In genomic region chr7:135233570-135233969, GRCh38 we compare ENCODE assay signal across 1 cellular context.
TF ChIP-seq lines count a peak whose summit lies in the region.

A gene with protein sequence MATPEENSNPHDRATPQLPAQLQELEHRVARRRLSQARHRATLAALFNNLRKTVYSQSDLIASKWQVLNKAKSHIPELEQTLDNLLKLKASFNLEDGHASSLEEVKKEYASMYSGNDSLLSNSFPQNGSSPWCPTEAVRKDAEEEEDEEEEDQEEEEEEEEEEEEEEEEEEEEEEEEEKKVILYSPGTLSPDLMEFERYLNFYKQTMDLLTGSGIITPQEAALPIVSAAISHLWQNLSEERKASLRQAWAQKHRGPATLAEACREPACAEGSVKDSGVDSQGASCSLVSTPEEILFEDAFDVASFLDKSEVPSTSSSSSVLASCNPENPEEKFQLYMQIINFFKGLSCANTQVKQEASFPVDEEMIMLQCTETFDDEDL (plus strand): TSS chr7:135233838. CDS start chr7:135240525, 6,687 bp downstream.

TF ChIP-seq in K562, 482 proteins besides CTCF, POLR2A, EP300 and RAD21 (continued from another document):
- TF ChIP-seq, protein P1, sequence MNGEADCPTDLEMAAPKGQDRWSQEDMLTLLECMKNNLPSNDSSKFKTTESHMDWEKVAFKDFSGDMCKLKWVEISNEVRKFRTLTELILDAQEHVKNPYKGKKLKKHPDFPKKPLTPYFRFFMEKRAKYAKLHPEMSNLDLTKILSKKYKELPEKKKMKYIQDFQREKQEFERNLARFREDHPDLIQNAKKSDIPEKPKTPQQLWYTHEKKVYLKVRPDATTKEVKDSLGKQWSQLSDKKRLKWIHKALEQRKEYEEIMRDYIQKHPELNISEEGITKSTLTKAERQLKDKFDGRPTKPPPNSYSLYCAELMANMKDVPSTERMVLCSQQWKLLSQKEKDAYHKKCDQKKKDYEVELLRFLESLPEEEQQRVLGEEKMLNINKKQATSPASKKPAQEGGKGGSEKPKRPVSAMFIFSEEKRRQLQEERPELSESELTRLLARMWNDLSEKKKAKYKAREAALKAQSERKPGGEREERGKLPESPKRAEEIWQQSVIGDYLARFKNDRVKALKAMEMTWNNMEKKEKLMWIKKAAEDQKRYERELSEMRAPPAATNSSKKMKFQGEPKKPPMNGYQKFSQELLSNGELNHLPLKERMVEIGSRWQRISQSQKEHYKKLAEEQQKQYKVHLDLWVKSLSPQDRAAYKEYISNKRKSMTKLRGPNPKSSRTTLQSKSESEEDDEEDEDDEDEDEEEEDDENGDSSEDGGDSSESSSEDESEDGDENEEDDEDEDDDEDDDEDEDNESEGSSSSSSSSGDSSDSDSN (IDR thresholded peaks at IDR 0.05; ENCODE audit: borderline replicate concordance in 1 of 2, low read depth in 2 of 2, low read length in 2 of 2) = no peak
- TF ChIP-seq ZNF407 (IDR thresholded peaks at IDR 0.05; ENCODE audit: low read depth) = no peak
- no peak for TF ChIP-seq TEAD1 (CRISPR knock-in tag; IDR thresholded peaks at IDR 0.05)
- no peak for TF ChIP-seq ARID3B (CRISPR knock-in tag; IDR thresholded peaks at IDR 0.05; ENCODE audit: borderline replicate concordance)
- TF ChIP-seq ZBTB40 (IDR thresholded peaks at IDR 0.05) = no peak
- TF ChIP-seq ZBTB40 (CRISPR knock-in tag; IDR thresholded peaks at IDR 0.05) = no peak
- no peak for TF ChIP-seq ZNF668 (CRISPR knock-in tag; IDR thresholded peaks at IDR 0.05)
- no peak for TF ChIP-seq TCFL5 (CRISPR knock-in tag; conservative IDR thresholded peaks at IDR 0.05)
- no peak for TF ChIP-seq SMARCA5 (IDR thresholded peaks at IDR 0.05)
- no peak for TF ChIP-seq KLF1 (tag; IDR thresholded peaks at IDR 0.05)
- no peak for TF ChIP-seq RNF219 (CRISPR knock-in tag; IDR thresholded peaks at IDR 0.05)
- no peak for TF ChIP-seq NCOA1 (IDR thresholded peaks at IDR 0.05; ENCODE audit: low read depth)
- no peak for TF ChIP-seq HOMEZ (CRISPR knock-in tag; IDR thresholded peaks at IDR 0.05)
- TF ChIP-seq ZBTB34 (CRISPR knock-in tag; IDR thresholded peaks at IDR 0.05) = no peak
- TF ChIP-seq CXXC5 (CRISPR knock-in tag; IDR thresholded peaks at IDR 0.05) = no peak
- TF ChIP-seq RBM15 (IDR thresholded peaks at IDR 0.05; ENCODE audit: insufficient read depth, low read length) = no peak
- TF ChIP-seq MED1 (CRISPR knock-in tag; IDR thresholded peaks at IDR 0.05; ENCODE audit: borderline replicate concordance) = no peak
